In the genomic region with DNA sequence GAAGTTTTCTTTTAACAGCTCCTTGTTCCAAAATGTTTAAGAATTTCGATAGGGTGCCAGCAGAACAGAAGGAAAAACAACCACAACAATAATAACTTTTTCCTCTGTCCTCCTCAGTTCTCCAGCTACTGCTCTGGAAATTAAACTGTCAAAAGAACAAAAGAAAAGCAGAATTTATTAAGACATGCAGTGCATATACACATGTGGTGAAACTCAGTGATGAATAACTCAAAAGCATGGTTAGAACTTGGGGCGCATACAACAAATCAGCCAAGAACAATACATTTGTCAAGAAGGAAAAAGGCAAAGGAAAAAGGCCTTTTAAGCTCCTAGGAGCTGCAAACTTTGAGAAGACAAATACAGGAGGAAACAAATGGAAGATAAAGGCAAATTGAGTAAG, we compare ENCODE assay signal across 2 cellular contexts.
TF ChIP-seq lines count a peak whose summit lies in the region.

No MANE protein-coding gene starts in this region.

TF ChIP-seq in GM23338, 12 proteins besides CTCF, POLR2A, EP300 and RAD21 (continued from another document):
- TF ChIP-seq, protein P1, sequence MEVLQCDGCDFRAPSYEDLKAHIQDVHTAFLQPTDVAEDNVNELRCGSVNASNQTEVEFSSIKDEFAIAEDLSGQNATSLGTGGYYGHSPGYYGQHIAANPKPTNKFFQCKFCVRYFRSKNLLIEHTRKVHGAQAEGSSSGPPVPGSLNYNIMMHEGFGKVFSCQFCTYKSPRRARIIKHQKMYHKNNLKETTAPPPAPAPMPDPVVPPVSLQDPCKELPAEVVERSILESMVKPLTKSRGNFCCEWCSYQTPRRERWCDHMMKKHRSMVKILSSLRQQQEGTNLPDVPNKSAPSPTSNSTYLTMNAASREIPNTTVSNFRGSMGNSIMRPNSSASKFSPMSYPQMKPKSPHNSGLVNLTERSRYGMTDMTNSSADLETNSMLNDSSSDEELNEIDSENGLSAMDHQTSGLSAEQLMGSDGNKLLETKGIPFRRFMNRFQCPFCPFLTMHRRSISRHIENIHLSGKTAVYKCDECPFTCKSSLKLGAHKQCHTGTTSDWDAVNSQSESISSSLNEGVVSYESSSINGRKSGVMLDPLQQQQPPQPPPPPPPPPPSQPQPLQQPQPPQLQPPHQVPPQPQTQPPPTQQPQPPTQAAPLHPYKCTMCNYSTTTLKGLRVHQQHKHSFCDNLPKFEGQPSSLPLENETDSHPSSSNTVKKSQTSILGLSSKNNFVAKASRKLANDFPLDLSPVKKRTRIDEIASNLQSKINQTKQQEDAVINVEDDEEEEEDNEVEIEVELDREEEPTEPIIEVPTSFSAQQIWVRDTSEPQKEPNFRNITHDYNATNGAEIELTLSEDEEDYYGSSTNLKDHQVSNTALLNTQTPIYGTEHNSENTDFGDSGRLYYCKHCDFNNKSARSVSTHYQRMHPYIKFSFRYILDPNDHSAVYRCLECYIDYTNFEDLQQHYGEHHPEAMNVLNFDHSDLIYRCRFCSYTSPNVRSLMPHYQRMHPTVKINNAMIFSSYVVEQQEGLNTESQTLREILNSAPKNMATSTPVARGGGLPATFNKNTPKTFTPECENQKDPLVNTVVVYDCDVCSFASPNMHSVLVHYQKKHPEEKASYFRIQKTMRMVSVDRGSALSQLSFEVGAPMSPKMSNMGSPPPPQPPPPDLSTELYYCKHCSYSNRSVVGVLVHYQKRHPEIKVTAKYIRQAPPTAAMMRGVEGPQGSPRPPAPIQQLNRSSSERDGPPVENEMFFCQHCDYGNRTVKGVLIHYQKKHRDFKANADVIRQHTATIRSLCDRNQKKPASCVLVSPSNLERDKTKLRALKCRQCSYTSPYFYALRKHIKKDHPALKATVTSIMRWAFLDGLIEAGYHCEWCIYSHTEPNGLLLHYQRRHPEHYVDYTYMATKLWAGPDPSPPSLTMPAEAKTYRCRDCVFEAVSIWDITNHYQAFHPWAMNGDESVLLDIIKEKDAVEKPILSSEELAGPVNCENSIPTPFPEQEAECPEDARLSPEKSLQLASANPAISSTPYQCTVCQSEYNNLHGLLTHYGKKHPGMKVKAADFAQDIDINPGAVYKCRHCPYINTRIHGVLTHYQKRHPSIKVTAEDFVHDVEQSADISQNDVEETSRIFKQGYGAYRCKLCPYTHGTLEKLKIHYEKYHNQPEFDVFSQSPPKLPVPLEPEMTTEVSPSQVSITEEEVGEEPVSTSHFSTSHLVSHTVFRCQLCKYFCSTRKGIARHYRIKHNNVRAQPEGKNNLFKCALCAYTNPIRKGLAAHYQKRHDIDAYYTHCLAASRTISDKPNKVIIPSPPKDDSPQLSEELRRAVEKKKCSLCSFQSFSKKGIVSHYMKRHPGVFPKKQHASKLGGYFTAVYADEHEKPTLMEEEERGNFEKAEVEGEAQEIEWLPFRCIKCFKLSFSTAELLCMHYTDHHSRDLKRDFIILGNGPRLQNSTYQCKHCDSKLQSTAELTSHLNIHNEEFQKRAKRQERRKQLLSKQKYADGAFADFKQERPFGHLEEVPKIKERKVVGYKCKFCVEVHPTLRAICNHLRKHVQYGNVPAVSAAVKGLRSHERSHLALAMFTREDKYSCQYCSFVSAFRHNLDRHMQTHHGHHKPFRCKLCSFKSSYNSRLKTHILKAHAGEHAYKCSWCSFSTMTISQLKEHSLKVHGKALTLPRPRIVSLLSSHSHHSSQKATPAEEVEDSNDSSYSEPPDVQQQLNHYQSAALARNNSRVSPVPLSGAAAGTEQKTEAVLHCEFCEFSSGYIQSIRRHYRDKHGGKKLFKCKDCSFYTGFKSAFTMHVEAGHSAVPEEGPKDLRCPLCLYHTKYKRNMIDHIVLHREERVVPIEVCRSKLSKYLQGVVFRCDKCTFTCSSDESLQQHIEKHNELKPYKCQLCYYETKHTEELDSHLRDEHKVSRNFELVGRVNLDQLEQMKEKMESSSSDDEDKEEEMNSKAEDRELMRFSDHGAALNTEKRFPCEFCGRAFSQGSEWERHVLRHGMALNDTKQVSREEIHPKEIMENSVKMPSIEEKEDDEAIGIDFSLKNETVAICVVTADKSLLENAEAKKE (CRISPR knock-in tag; IDR thresholded peaks at IDR 0.05), result no peak
- TF ChIP-seq EZH2phosphoT487 (IDR thresholded peaks at IDR 0.05; ENCODE audit: unreplicated experiment), result no peak
- TF ChIP-seq JUNB (IDR thresholded peaks at IDR 0.05; ENCODE audit: unreplicated experiment), result no peak
- TF ChIP-seq, protein P2, sequence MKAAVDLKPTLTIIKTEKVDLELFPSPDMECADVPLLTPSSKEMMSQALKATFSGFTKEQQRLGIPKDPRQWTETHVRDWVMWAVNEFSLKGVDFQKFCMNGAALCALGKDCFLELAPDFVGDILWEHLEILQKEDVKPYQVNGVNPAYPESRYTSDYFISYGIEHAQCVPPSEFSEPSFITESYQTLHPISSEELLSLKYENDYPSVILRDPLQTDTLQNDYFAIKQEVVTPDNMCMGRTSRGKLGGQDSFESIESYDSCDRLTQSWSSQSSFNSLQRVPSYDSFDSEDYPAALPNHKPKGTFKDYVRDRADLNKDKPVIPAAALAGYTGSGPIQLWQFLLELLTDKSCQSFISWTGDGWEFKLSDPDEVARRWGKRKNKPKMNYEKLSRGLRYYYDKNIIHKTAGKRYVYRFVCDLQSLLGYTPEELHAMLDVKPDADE (IDR thresholded peaks at IDR 0.05), result no peak
- TF ChIP-seq STAT1 (IDR thresholded peaks at IDR 0.05; ENCODE audit: unreplicated experiment), result no peak

TF ChIP-seq in WTC11, 78 proteins besides CTCF, POLR2A, EP300 and RAD21 (continued from another document):
- TF ChIP-seq ESRRA (CRISPR knock-in tag; IDR thresholded peaks at IDR 0.05; ENCODE audit: borderline replicate concordance) (no peak), ZNF396 (CRISPR knock-in tag; IDR thresholded peaks at IDR 0.05; ENCODE audit: borderline replicate concordance) (no peak), IRF2 (CRISPR knock-in tag; IDR thresholded peaks at IDR 0.05; ENCODE audit: borderline replicate concordance, low read depth) (no peak)
- TF ChIP-seq, protein P3, sequence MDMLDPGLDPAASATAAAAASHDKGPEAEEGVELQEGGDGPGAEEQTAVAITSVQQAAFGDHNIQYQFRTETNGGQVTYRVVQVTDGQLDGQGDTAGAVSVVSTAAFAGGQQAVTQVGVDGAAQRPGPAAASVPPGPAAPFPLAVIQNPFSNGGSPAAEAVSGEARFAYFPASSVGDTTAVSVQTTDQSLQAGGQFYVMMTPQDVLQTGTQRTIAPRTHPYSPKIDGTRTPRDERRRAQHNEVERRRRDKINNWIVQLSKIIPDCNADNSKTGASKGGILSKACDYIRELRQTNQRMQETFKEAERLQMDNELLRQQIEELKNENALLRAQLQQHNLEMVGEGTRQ (CRISPR knock-in tag; IDR thresholded peaks at IDR 0.05), result no peak
- TF ChIP-seq, protein P4, sequence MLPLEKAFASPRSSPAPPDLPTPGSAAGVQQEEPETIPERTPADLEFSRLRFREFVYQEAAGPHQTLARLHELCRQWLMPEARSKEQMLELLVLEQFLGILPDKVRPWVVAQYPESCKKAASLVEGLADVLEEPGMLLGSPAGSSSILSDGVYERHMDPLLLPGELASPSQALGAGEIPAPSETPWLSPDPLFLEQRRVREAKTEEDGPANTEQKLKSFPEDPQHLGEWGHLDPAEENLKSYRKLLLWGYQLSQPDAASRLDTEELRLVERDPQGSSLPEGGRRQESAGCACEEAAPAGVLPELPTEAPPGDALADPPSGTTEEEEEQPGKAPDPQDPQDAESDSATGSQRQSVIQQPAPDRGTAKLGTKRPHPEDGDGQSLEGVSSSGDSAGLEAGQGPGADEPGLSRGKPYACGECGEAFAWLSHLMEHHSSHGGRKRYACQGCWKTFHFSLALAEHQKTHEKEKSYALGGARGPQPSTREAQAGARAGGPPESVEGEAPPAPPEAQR (CRISPR knock-in tag; IDR thresholded peaks at IDR 0.05), result no peak
- TF ChIP-seq, protein P5, sequence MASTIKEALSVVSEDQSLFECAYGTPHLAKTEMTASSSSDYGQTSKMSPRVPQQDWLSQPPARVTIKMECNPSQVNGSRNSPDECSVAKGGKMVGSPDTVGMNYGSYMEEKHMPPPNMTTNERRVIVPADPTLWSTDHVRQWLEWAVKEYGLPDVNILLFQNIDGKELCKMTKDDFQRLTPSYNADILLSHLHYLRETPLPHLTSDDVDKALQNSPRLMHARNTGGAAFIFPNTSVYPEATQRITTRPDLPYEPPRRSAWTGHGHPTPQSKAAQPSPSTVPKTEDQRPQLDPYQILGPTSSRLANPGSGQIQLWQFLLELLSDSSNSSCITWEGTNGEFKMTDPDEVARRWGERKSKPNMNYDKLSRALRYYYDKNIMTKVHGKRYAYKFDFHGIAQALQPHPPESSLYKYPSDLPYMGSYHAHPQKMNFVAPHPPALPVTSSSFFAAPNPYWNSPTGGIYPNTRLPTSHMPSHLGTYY (CRISPR knock-in tag; IDR thresholded peaks at IDR 0.05), result no peak
- TF ChIP-seq, protein P6, sequence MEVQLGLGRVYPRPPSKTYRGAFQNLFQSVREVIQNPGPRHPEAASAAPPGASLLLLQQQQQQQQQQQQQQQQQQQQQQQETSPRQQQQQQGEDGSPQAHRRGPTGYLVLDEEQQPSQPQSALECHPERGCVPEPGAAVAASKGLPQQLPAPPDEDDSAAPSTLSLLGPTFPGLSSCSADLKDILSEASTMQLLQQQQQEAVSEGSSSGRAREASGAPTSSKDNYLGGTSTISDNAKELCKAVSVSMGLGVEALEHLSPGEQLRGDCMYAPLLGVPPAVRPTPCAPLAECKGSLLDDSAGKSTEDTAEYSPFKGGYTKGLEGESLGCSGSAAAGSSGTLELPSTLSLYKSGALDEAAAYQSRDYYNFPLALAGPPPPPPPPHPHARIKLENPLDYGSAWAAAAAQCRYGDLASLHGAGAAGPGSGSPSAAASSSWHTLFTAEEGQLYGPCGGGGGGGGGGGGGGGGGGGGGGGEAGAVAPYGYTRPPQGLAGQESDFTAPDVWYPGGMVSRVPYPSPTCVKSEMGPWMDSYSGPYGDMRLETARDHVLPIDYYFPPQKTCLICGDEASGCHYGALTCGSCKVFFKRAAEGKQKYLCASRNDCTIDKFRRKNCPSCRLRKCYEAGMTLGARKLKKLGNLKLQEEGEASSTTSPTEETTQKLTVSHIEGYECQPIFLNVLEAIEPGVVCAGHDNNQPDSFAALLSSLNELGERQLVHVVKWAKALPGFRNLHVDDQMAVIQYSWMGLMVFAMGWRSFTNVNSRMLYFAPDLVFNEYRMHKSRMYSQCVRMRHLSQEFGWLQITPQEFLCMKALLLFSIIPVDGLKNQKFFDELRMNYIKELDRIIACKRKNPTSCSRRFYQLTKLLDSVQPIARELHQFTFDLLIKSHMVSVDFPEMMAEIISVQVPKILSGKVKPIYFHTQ (CRISPR knock-in tag; IDR thresholded peaks at IDR 0.05), result no peak
TF ChIP-seq in WTC11: peak in this region for 0.
